8 cellular contexts compared by ENCODE assay signal in the genomic region with DNA sequence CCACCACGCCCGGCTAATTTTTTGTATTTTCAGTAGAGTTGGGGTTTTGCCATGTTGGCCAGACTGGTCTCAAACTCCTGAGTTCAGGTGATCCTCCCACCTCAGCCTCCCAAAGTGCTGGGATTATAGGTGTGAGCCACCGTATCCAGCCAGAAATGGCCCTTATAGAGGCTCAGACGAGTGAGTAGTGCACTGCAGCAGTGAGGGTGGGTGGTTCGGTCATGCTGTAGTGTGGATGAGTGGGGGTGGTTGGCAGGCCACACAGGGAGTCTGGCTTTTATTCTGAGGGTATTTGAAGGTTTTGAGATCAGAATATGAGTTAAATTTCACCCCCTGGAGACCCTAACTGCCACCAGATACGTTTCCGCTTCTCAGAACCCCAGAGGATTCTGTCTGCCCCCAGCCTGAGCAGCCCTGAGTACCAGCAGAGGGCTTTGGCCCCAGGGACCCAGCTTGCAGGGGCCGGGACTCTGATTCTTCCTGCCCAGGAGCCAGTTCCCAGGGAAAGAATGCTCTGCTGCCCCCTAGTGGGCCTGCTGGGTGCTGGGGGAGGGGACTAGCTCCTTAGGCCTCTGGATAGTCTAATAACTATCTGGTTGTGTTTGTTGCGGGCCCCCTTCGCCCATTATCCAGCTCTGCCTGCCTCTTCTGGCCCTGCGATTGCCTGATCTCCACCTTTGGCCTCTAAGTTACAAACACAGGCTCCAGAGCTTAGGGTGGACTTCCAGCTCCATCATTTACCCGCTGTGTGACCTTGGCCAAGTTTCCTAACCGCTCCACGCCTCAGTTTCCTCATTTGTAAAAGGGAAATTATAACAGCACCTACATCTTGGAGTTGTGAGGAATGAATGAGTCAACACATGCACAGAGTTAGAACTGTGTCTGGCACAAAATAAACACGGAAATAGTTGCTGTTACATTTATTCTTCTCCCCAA. TPM values are rescaled to one million over a fixed set of nuclear protein-coding genes. Genes with fewer than 3 reads are reported as not detected.
DNase-seq lines count a peak whose midpoint lies in the region; ATAC-seq and TF ChIP-seq lines count a peak whose summit lies in the region.

No MANE protein-coding gene starts in this region.

- intact Hi-C loops in A673 (cut with micrococcal nuclease; ENCODE audit: unreplicated experiment) = loop anchor here (5.0 kb wide), 2 partner anchors 37 to 287 kb away; partner anchors contain the start of genes MAPK3, MYL11 and TBC1D10B
- intact Hi-C loops in activated T-helper 2 cell treated with anti-CD3 and anti-CD28 coated beads, Interferon-gamma antibody, Interleukin-2, Interleukin-4, amounts not matched to agents 10 μg/mL and 5 μg/mL and 100 μg/mL, durations not matched to agents 14 hours and 24 hours and 36 hours (cut with micrococcal nuclease) = loop anchor here (1.0 to 10.0 kb wide), 5 partner anchors 9 to 315 kb away; partner anchors contain the start of genes CD2BP2, MAPK3, TBC1D10B and TBX6

- H2AFZ ChIP-seq in Loucy (ENCODE audit: low read length) = no peak overlapping the region
- no peak overlapping the region for H2AFZ ChIP-seq in neural progenitor cell (replicated peaks)

- H3F3A ChIP-seq in Loucy (ENCODE audit: low read depth) = peaks cover 10% of the 10 kb centered on the region; the same call in 1 of the 2 replicates
- peaks cover 44% of the 10 kb centered on the region for H3F3A ChIP-seq in neural progenitor cell (ENCODE audit: low read depth)

- no peaks in the 10 kb centered on the region for H3K9me2 ChIP-seq in Loucy (replicated peaks; ENCODE audit: low read depth, low read length)

- H3K9me3 ChIP-seq in A673 (ENCODE audit: low read depth, low read length, poor library complexity, severe bottlenecking) (no peaks in the 10 kb centered on the region), Loucy (ENCODE audit: insufficient read depth, low read depth, low read length) (no peaks in the 10 kb centered on the region), neural progenitor cell (ENCODE audit: low read depth) (no peaks in the 10 kb centered on the region)

- H3K27ac Mint-ChIP-seq in activated T-helper 2 cell treated with anti-CD3 and anti-CD28 coated beads, Interferon-gamma antibody, Interleukin-2, Interleukin-4, amounts not matched to agents 10 μg/mL and 5 μg/mL and 100 μg/mL, durations not matched to agents 14 hours and 24 hours and 36 hours = peak overlapping the region; percentile 22
- H3K27ac Mint-ChIP-seq in neural progenitor cell = no peak overlapping the region
- H3K27ac Mint-ChIP-seq in stimulated activated naive CD8-positive, alpha-beta T cell treated with anti-CD3 and anti-CD28 coated beads, Interleukin-15, Interleukin-2, amounts not matched to agents 100 ng/mL and 50 ng/mL, for 24 hours = no peak overlapping the region

- peak; percentile 94 for DNase-seq in A673 (ENCODE audit: low spot score)
- DNase-seq in SHP77 (lab: John Stamatoyannopoulos, UW) = peak; percentile 85 to 93
- peak; percentile 85 for DNase-seq in activated T-helper 2 cell treated with anti-CD3 and anti-CD28 coated beads, Interferon-gamma antibody, Interleukin-2, Interleukin-4, amounts not matched to agents 10 μg/mL and 5 μg/mL and 100 μg/mL, durations not matched to agents 14 hours and 24 hours and 36 hours (ENCODE audit: low spot score)
- peak; percentile 89 for DNase-seq in fibroblast of pulmonary artery (ENCODE audit: low read depth)
- DNase-seq in neural progenitor cell (ENCODE audit: low spot score) = peak; percentile 92

- H3K36me3 Mint-ChIP-seq in activated T-helper 2 cell treated with anti-CD3 and anti-CD28 coated beads, Interferon-gamma antibody, Interleukin-2, Interleukin-4, amounts not matched to agents 10 μg/mL and 5 μg/mL and 100 μg/mL, durations not matched to agents 14 hours and 24 hours and 36 hours (ENCODE audit: low read depth) = peaks cover 32% of the 10 kb centered on the region
- H3K36me3 Mint-ChIP-seq in neural progenitor cell = peaks cover 14% of the 10 kb centered on the region
- peaks cover 22% of the 10 kb centered on the region for H3K36me3 Mint-ChIP-seq in stimulated activated naive CD8-positive, alpha-beta T cell treated with anti-CD3 and anti-CD28 coated beads, Interleukin-15, Interleukin-2, amounts not matched to agents 100 ng/mL and 50 ng/mL, for 24 hours (ENCODE audit: low read depth)

- H4K20me1 ChIP-seq in Loucy (ENCODE audit: insufficient read depth, low read length, poor library complexity, severe bottlenecking) (peaks cover 23% of the 10 kb centered on the region), neural progenitor cell (ENCODE audit: low read depth) (peaks cover 35% of the 10 kb centered on the region)

- peak; percentile 95 for TF ChIP-seq CTCF in A673 (conservative IDR thresholded peaks at IDR 0.05; ENCODE audit: low read depth, low read length)
- TF ChIP-seq CTCF in Loucy (conservative IDR thresholded peaks at IDR 0.05; ENCODE audit: low read length) = peak; percentile 91
- peak; percentile 93 for TF ChIP-seq CTCF in fibroblast of pulmonary artery (IDR thresholded peaks at IDR 0.05; ENCODE audit: low read length, missing control alignments)
- peak; percentile 89 for TF ChIP-seq CTCF in neural progenitor cell (IDR thresholded peaks at IDR 0.05)

- peak overlapping the region; percentile 80 for H3K4me3 Mint-ChIP-seq in activated T-helper 2 cell treated with anti-CD3 and anti-CD28 coated beads, Interferon-gamma antibody, Interleukin-2, Interleukin-4, amounts not matched to agents 10 μg/mL and 5 μg/mL and 100 μg/mL, durations not matched to agents 14 hours and 24 hours and 36 hours (ENCODE audit: low read depth)
- H3K4me3 Mint-ChIP-seq in neural progenitor cell = peak overlapping the region; percentile 63
- H3K4me3 Mint-ChIP-seq in stimulated activated naive CD8-positive, alpha-beta T cell treated with anti-CD3 and anti-CD28 coated beads, Interleukin-15, Interleukin-2, amounts not matched to agents 100 ng/mL and 50 ng/mL, for 24 hours = peak overlapping the region; percentile 83

- H3K79me2 ChIP-seq in Loucy (ENCODE audit: insufficient read depth, low read length) (peaks cover 47% of the 10 kb centered on the region), neural progenitor cell (ENCODE audit: low read depth) (peaks cover 48% of the 10 kb centered on the region)

- H3K27me3 ChIP-seq in A673 (replicated peaks; ENCODE audit: insufficient read depth, low read depth, low read length, poor library complexity) (no peaks in the 10 kb centered on the region), Loucy (ENCODE audit: insufficient read depth, low read length, poor library complexity, severe bottlenecking) (no peaks in the 10 kb centered on the region), neural progenitor cell (no peaks in the 10 kb centered on the region)

- H3K9me3 Mint-ChIP-seq in activated T-helper 2 cell treated with anti-CD3 and anti-CD28 coated beads, Interferon-gamma antibody, Interleukin-2, Interleukin-4, amounts not matched to agents 10 μg/mL and 5 μg/mL and 100 μg/mL, durations not matched to agents 14 hours and 24 hours and 36 hours = no peaks in the 10 kb centered on the region
- H3K9me3 Mint-ChIP-seq in neural progenitor cell = no peaks in the 10 kb centered on the region
- no peaks in the 10 kb centered on the region for H3K9me3 Mint-ChIP-seq in stimulated activated naive CD8-positive, alpha-beta T cell treated with anti-CD3 and anti-CD28 coated beads, Interleukin-15, Interleukin-2, amounts not matched to agents 100 ng/mL and 50 ng/mL, for 24 hours

- H3K9ac ChIP-seq in Loucy (ENCODE audit: low read depth, low read length, poor library complexity, severe bottlenecking) (peak overlapping the region; percentile 73), neural progenitor cell (no peak overlapping the region)

- H3K4me1 ChIP-seq in A673 (ENCODE audit: insufficient read depth, low read length, poor library complexity, severe bottlenecking) = peaks cover 16% of the 10 kb centered on the region
- peaks cover 44% of the 10 kb centered on the region for H3K4me1 ChIP-seq in Loucy (ENCODE audit: insufficient read depth, low read length, poor library complexity, severe bottlenecking)
- H3K4me1 ChIP-seq in neural progenitor cell = peaks cover 14% of the 10 kb centered on the region

- no peak overlapping the region for H3K4me3 ChIP-seq in A673 (ENCODE audit: low read depth, low read length, poor library complexity, severe bottlenecking)
- H3K4me3 ChIP-seq in Loucy (ENCODE audit: low read length, poor library complexity, severe bottlenecking) = peak overlapping the region; percentile 84
- H3K4me3 ChIP-seq in fibroblast of pulmonary artery (replicated peaks; ENCODE audit: low read depth, low read length) = no peak overlapping the region
- no peak overlapping the region for H3K4me3 ChIP-seq in neural progenitor cell

- CTCF ChIA-PET in A673 (lab: Charles Lee) = interaction anchor here (0.5 to 1.2 kb wide), 14 partner anchors 9 to 317 kb away, joined by 3 to 18 read pairs (median 4); partner anchors contain the start of genes DCTPP1, TBX6 and ZNF48

- H3K27ac ChIP-seq in A673 (ENCODE audit: low read depth, low read length, poor library complexity, severe bottlenecking) = no peak overlapping the region
- H3K27ac ChIP-seq in neural progenitor cell = no peak overlapping the region

- ATAC-seq in GM18909 (IDR thresholded peaks at IDR 0.05; ENCODE audit: poor library complexity, unreplicated experiment) = peak; percentile 42

- H3K27me3 Mint-ChIP-seq in activated T-helper 2 cell treated with anti-CD3 and anti-CD28 coated beads, Interferon-gamma antibody, Interleukin-2, Interleukin-4, amounts not matched to agents 10 μg/mL and 5 μg/mL and 100 μg/mL, durations not matched to agents 14 hours and 24 hours and 36 hours (ENCODE audit: low read depth) = no peaks in the 10 kb centered on the region
- peaks cover 9% of the 10 kb centered on the region for H3K27me3 Mint-ChIP-seq in neural progenitor cell (ENCODE audit: insufficient read depth, low read depth)
- no peaks in the 10 kb centered on the region for H3K27me3 Mint-ChIP-seq in stimulated activated naive CD8-positive, alpha-beta T cell treated with anti-CD3 and anti-CD28 coated beads, Interleukin-15, Interleukin-2, amounts not matched to agents 100 ng/mL and 50 ng/mL, for 24 hours

- H3K4me2 ChIP-seq in Loucy (ENCODE audit: low read depth, low read length, poor library complexity, severe bottlenecking) (peak overlapping the region; percentile 98), neural progenitor cell (peak overlapping the region; percentile 95)

- H3K4me1 Mint-ChIP-seq in activated T-helper 2 cell treated with anti-CD3 and anti-CD28 coated beads, Interferon-gamma antibody, Interleukin-2, Interleukin-4, amounts not matched to agents 10 μg/mL and 5 μg/mL and 100 μg/mL, durations not matched to agents 14 hours and 24 hours and 36 hours (ENCODE audit: low read depth) = peaks cover 29% of the 10 kb centered on the region
- peaks cover 26% of the 10 kb centered on the region for H3K4me1 Mint-ChIP-seq in neural progenitor cell
- H3K4me1 Mint-ChIP-seq in stimulated activated naive CD8-positive, alpha-beta T cell treated with anti-CD3 and anti-CD28 coated beads, Interleukin-15, Interleukin-2, amounts not matched to agents 100 ng/mL and 50 ng/mL, for 24 hours (ENCODE audit: low read depth) = peaks cover 41% of the 10 kb centered on the region

- BruUV-seq in A673 (replicated peaks; lab: Mats Ljungman, UMichigan) = no TSS peak

- H3K36me3 ChIP-seq in A673 (ENCODE audit: insufficient read depth, low read length, poor library complexity, severe bottlenecking) (peaks cover 29% of the 10 kb centered on the region), Loucy (ENCODE audit: insufficient read depth, low read length) (peaks cover 16% of the 10 kb centered on the region; the same call in 1 of the 2 replicates), neural progenitor cell (no peaks in the 10 kb centered on the region)

- POLR2A ChIA-PET in A673 (lab: Charles Lee; ENCODE audit: low non-redundant PET) = interaction anchor here (0.9 kb wide), 1 partner anchor 8 kb away, joined by 3 read pairs; no protein-coding TSS in a partner anchor

RNA-seq across cellular contexts. Expression of gene ZNF771, which starts 2.0 kb away (rescaled TPM):
- total RNA-seq in A673 (2021) (21.9 and 22.2 TPM in 2 replicates), neural progenitor cell (ENCODE audit: low replicate concordance) (6.0 and 17.7 TPM in 2 replicates)
- 8.3 and 9.3 TPM in 2 replicates for total RNA-seq in activated T-helper 2 cell treated with anti-CD3 and anti-CD28 coated beads, Interferon-gamma antibody, Interleukin-2, Interleukin-4, amounts not matched to agents 10 μg/mL and 5 μg/mL and 100 μg/mL, durations not matched to agents 14 hours and 24 hours and 36 hours

RNA-seq across cellular contexts. Expression of gene ZNF48, which starts 14.2 kb away (rescaled TPM):
- total RNA-seq in A673 (2021) (21.6 and 22.0 TPM in 2 replicates), neural progenitor cell (ENCODE audit: low replicate concordance) (39.3 and 41.8 TPM in 2 replicates)
- 13.4 TPM in 2 replicates for total RNA-seq in activated T-helper 2 cell treated with anti-CD3 and anti-CD28 coated beads, Interferon-gamma antibody, Interleukin-2, Interleukin-4, amounts not matched to agents 10 μg/mL and 5 μg/mL and 100 μg/mL, durations not matched to agents 14 hours and 24 hours and 36 hours

RNA-seq across cellular contexts. Expression of gene DCTPP1, which starts 20.4 kb away (rescaled TPM):
- 92.5 and 111 TPM in 2 replicates for total RNA-seq in A673 (2021)
- 127 and 128 TPM in 2 replicates for total RNA-seq in activated T-helper 2 cell treated with anti-CD3 and anti-CD28 coated beads, Interferon-gamma antibody, Interleukin-2, Interleukin-4, amounts not matched to agents 10 μg/mL and 5 μg/mL and 100 μg/mL, durations not matched to agents 14 hours and 24 hours and 36 hours
- total RNA-seq in neural progenitor cell (ENCODE audit: low replicate concordance) = 30.4 and 47.9 TPM in 2 replicates

RNA-seq across cellular contexts. Expression of gene SEPTIN1, which starts 27.0 kb away (rescaled TPM):
- 0.86 and 1.3 TPM in 2 replicates for total RNA-seq in A673 (2021)
- 169 and 173 TPM in 2 replicates for total RNA-seq in activated T-helper 2 cell treated with anti-CD3 and anti-CD28 coated beads, Interferon-gamma antibody, Interleukin-2, Interleukin-4, amounts not matched to agents 10 μg/mL and 5 μg/mL and 100 μg/mL, durations not matched to agents 14 hours and 24 hours and 36 hours
- total RNA-seq in neural progenitor cell (ENCODE audit: low replicate concordance) = 1.1 TPM in 1 of 2 replicates, not detected in the other

RNA-seq across cellular contexts. Expression of gene MYL11, which starts 34.8 kb away (rescaled TPM):
- total RNA-seq in A673 (2021) (not detected in 2 replicates), neural progenitor cell (ENCODE audit: low replicate concordance) (0.68 and 4.1 TPM in 2 replicates)
- total RNA-seq in activated T-helper 2 cell treated with anti-CD3 and anti-CD28 coated beads, Interferon-gamma antibody, Interleukin-2, Interleukin-4, amounts not matched to agents 10 μg/mL and 5 μg/mL and 100 μg/mL, durations not matched to agents 14 hours and 24 hours and 36 hours = 3.4 and 4.3 TPM in 2 replicates
